ENCODE assay signal across 9 cellular contexts in the genomic region with DNA sequence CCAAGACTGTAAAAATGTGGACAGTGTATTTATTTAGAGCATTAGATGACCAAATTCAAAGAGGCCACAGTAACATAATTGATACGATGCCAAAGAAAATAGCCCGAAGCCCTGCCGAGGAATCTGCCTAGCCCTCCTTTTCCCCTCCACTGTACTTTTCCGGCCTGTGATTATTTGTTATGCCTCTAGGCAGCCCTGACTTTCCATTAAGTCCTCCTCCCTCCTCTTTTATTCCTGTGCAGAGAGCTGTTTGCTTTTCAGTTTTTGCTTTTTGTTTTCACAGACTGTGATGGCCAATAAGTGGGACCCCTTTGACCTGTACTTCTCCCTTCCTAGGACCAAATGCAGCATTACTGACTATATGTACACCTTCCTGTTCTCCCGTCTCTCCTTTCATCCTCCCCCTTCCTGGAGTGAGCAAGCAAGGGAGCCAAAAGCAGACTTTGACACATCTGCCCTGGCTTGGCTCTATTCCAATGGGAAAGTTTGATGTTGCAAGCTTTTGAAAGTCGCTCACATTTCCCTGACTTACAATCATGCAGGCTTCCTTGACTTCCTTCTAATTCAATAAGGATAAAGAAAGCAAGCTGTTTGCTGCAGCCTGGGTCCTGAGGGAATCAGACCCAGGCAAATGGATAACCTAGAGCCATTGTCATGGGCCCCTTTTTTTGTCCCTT.
DNase-seq lines count a peak whose midpoint lies in the region; ATAC-seq and TF ChIP-seq lines count a peak whose summit lies in the region.
"Had no signal": no experiment of that assay in that cellular context is flagged by ENCODE, and none has a peak within 500 bp of the region (broad histone marks: within the 10 kb centered on the region; RNA-seq: fewer than 3 reads in every experiment).

No MANE protein-coding gene starts in this region.

- H3K27me3 ChIP-seq in stomach, result no peaks in the 10 kb centered on the region
- no peaks in the 10 kb centered on the region for H3K27me3 ChIP-seq in naive thymus-derived CD4-positive, alpha-beta T cell (ENCODE audit: control insufficient read depth in 2 of 2, insufficient read depth in 2 of 2, low read length in 2 of 2)

- H3K9me3 ChIP-seq in stomach, result no peaks in the 10 kb centered on the region
- no peaks in the 10 kb centered on the region for H3K9me3 ChIP-seq in naive thymus-derived CD4-positive, alpha-beta T cell (ENCODE audit: control insufficient read depth in 2 of 3, low read length in 3 of 3)

- H3K9me3 Mint-ChIP-seq in naive thymus-derived CD4-positive, alpha-beta T cell, result no peaks in the 10 kb centered on the region
- no peaks in the 10 kb centered on the region for H3K9me3 Mint-ChIP-seq in activated CD8-positive, alpha-beta T cell treated with anti-CD3 and anti-CD28 coated beads, Interleukin-2, amount 10 ng/mL, durations not matched to agents 7 days and 5 days (ENCODE audit: insufficient read depth)

- H3K4me1 Mint-ChIP-seq in naive thymus-derived CD4-positive, alpha-beta T cell, result no peaks in the 10 kb centered on the region
- H3K4me1 Mint-ChIP-seq in activated CD8-positive, alpha-beta T cell treated with anti-CD3 and anti-CD28 coated beads, Interleukin-2, amount 10 ng/mL, durations not matched to agents 7 days and 5 days (ENCODE audit: low read depth), result no peaks in the 10 kb centered on the region

- H3K4me3 Mint-ChIP-seq in naive thymus-derived CD4-positive, alpha-beta T cell, result no peak overlapping the region
- H3K4me3 Mint-ChIP-seq in activated CD8-positive, alpha-beta T cell treated with anti-CD3 and anti-CD28 coated beads, Interleukin-2, amount 10 ng/mL, durations not matched to agents 7 days and 5 days, result no peak overlapping the region

- no peaks in the 10 kb centered on the region for H3K36me3 Mint-ChIP-seq in naive thymus-derived CD4-positive, alpha-beta T cell
- H3K36me3 Mint-ChIP-seq in activated CD8-positive, alpha-beta T cell treated with anti-CD3 and anti-CD28 coated beads, Interleukin-2, amount 10 ng/mL, durations not matched to agents 7 days and 5 days (ENCODE audit: low read depth), result no peaks in the 10 kb centered on the region

- no peak for TF ChIP-seq EP300 in stomach (IDR thresholded peaks at IDR 0.05)

- peak; percentile 93 for ATAC-seq in left ventricle myocardium superior
- ATAC-seq in naive thymus-derived CD4-positive, alpha-beta T cell, result no peak
- no peak for ATAC-seq in HG03432 (IDR thresholded peaks at IDR 0.05; ENCODE audit: unreplicated experiment)
- no peak for ATAC-seq in activated CD8-positive, alpha-beta T cell treated with anti-CD3 and anti-CD28 coated beads, Interleukin-2, amount 10 ng/mL, durations not matched to agents 7 days and 5 days

- 11 to 20% (median 14%) methylated on average over 6 of the region's 6 CpGs for WGBS in stomach, 5 donors

- DNase-seq in HPDE6-E6E7 (ENCODE audit: extremely low spot score) (peak; percentile 78), SK-N-DZ (ENCODE audit: low spot score) (peak; percentile 35), left ventricle myocardium superior (peak; percentile 31), stomach (peak; percentile 74), activated T-cell treated with anti-CD3 and anti-CD28 coated beads for 4 hours (no peak)
- DNase-seq in naive thymus-derived CD4-positive, alpha-beta T cell, result no peak
- no peak for DNase-seq in activated CD8-positive, alpha-beta T cell treated with anti-CD3 and anti-CD28 coated beads, Interleukin-2, amount 10 ng/mL, durations not matched to agents 7 days and 5 days

- H3K36me3 ChIP-seq in stomach, result no peaks in the 10 kb centered on the region
- H3K36me3 ChIP-seq in naive thymus-derived CD4-positive, alpha-beta T cell (ENCODE audit: control insufficient read depth in 2 of 3, insufficient read depth in 3 of 3, low read length in 3 of 3), result no peaks in the 10 kb centered on the region

- TF ChIP-seq POLR2A in stomach (IDR thresholded peaks at IDR 0.05), result no peak

- H3K4me3 ChIP-seq in stomach, result no peak overlapping the region
- H3K4me3 ChIP-seq in naive thymus-derived CD4-positive, alpha-beta T cell (ENCODE audit: low read length), result no peak overlapping the region

- H3K27ac ChIP-seq in stomach, result peak overlapping the region; percentile 6 to 78 (median 59)
- H3K27ac ChIP-seq in naive thymus-derived CD4-positive, alpha-beta T cell (ENCODE audit: low read depth, low read length), result no peak overlapping the region
- H3K27ac ChIP-seq: HL-60 had no signal

- no peak overlapping the region for H3K27ac Mint-ChIP-seq in naive thymus-derived CD4-positive, alpha-beta T cell
- H3K27ac Mint-ChIP-seq in activated CD8-positive, alpha-beta T cell treated with anti-CD3 and anti-CD28 coated beads, Interleukin-2, amount 10 ng/mL, durations not matched to agents 7 days and 5 days, result no peak overlapping the region

- POLR2A ChIA-PET in naive thymus-derived CD4-positive, alpha-beta T cell (lab: Charles Lee), result no interaction called here
- POLR2A ChIA-PET in activated CD8-positive, alpha-beta T cell treated with anti-CD3 and anti-CD28 coated beads, Interleukin-2, amount 10 ng/mL, durations not matched to agents 7 days and 5 days (lab: Charles Lee), result interaction anchor here (0.6 kb wide), 1 partner anchor 1307 kb away, joined by 3 read pairs; no protein-coding TSS in a partner anchor

- H3K4me1 ChIP-seq in stomach, result peaks cover 13 to 17% (median 16%) of the 10 kb centered on the region in 4 donors
- H3K4me1 ChIP-seq in naive thymus-derived CD4-positive, alpha-beta T cell (ENCODE audit: control insufficient read depth in 2 of 2, insufficient read depth in 2 of 2, low read length in 2 of 2), result no peaks in the 10 kb centered on the region

- H3K27me3 Mint-ChIP-seq in naive thymus-derived CD4-positive, alpha-beta T cell, result peaks cover 0 to 17% (median 7%) of the 10 kb centered on the region in 5 donors
- H3K27me3 Mint-ChIP-seq in activated CD8-positive, alpha-beta T cell treated with anti-CD3 and anti-CD28 coated beads, Interleukin-2, amount 10 ng/mL, durations not matched to agents 7 days and 5 days (ENCODE audit: low read depth), result peaks cover 8% of the 10 kb centered on the region

- CTCF ChIA-PET in naive thymus-derived CD4-positive, alpha-beta T cell (lab: Charles Lee), result no interaction called here
- CTCF ChIA-PET in activated CD8-positive, alpha-beta T cell treated with anti-CD3 and anti-CD28 coated beads, Interleukin-2, amount 10 ng/mL, durations not matched to agents 7 days and 5 days (lab: Charles Lee), result no interaction called here

- intact Hi-C loops in left ventricle myocardium superior (cut with micrococcal nuclease), result no loop called here
- intact Hi-C loops in stomach (cut with DNase I; ENCODE audit: low total_unique reads), result no loop called here
- intact Hi-C loops in naive thymus-derived CD4-positive, alpha-beta T cell (cut with micrococcal nuclease), result no loop called here

- peak in 1 of 7 experiments; percentile 8 for TF ChIP-seq CTCF in stomach (IDR thresholded peaks at IDR 0.05)

Comparison
In these comparisons a context has a peak if more than half of its experiments do, and no peak if none do; other contexts are left out.
1. DNase-seq: peak in HPDE6-E6E7 (single experiment), SK-N-DZ (single experiment), left ventricle myocardium superior (single experiment) and stomach (single experiment); none in activated T-cell treated with anti-CD3 and anti-CD28 coated beads for 4 hours (single experiment), naive thymus-derived CD4-positive, alpha-beta T cell (0 of 9) and activated CD8-positive, alpha-beta T cell treated with anti-CD3 and anti-CD28 coated beads, Interleukin-2, amount 10 ng/mL, durations not matched to agents 7 days and 5 days (single experiment).